Comparison of ENCODE assay signal across 27 cellular contexts in the genomic region with DNA sequence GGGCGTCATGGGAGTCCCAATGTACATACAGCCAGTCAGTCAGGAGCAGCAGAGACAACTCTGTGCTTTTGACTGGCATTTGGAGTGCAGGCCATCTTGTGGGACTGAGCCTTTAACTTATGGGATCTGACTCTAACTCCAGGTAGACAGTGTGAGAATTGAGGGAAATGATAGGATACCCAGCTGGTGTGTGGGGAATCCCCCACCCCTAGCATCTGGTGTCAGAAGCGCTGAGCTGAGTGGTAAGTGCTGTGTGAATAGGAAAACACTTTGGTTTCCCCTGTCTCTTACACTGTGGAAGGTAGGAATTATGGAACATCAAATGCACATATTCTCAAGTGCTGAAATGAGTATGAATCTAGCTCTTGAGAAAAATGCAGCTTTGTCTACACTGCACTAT.
"Had no signal": no experiment of that assay in that cellular context is flagged by ENCODE, and none has a peak within 500 bp of the region (broad histone marks: within the 10 kb centered on the region; RNA-seq: fewer than 3 reads in every experiment).

No MANE protein-coding gene starts in this region.

- H3K9me3 Mint-ChIP-seq: activated CD4-positive, alpha-beta T cell treated with anti-CD3 and anti-CD28 coated beads, Interleukin-2, amount 10 ng/mL, durations not matched to agents 7 days and 5 days; activated CD8-positive, alpha-beta T cell treated with anti-CD3 and anti-CD28 coated beads for 36 hours; activated naive CD4-positive, alpha-beta T cell treated with anti-CD3 and anti-CD28 coated beads, Interleukin-2, amount 50 U/mL, for 24 hours; activated T-cell treated with anti-CD3 and anti-CD28 coated beads, Interleukin-2, amount 50 U/mL, for 4 hours; activated T-helper 2 cell treated with anti-CD3 and anti-CD28 coated beads, Interferon-gamma antibody, Interleukin-2, Interleukin-4, amounts not matched to agents 10 μg/mL and 5 μg/mL and 100 μg/mL, durations not matched to agents 14 hours and 24 hours and 36 hours; central memory CD8-positive, alpha-beta T cell; natural killer cell treated with Interleukin-12 subunit alpha and Interleukin-12 subunit beta and Interleukin-15 and Interleukin-18, amount 100 ng/mL, for 72 hours; stimulated activated naive CD8-positive, alpha-beta T cell treated with anti-CD3 and anti-CD28 coated beads, Interleukin-15, Interleukin-2, amounts not matched to agents 100 ng/mL and 50 ng/mL, for 24 hours; type B pancreatic cell had no signal

- H3K27me3 Mint-ChIP-seq: activated CD4-positive, alpha-beta T cell treated with anti-CD3 and anti-CD28 coated beads, Interleukin-2, amount 10 ng/mL, durations not matched to agents 7 days and 5 days; activated CD8-positive, alpha-beta T cell treated with anti-CD3 and anti-CD28 coated beads for 36 hours; activated naive CD4-positive, alpha-beta T cell treated with anti-CD3 and anti-CD28 coated beads, Interleukin-2, amount 50 U/mL, for 24 hours; central memory CD8-positive, alpha-beta T cell; natural killer cell treated with Interleukin-12 subunit alpha and Interleukin-12 subunit beta and Interleukin-15 and Interleukin-18, amount 100 ng/mL, for 72 hours; progenitor cell of endocrine pancreas; stimulated activated naive CD8-positive, alpha-beta T cell treated with anti-CD3 and anti-CD28 coated beads, Interleukin-15, Interleukin-2, amounts not matched to agents 100 ng/mL and 50 ng/mL, for 24 hours; type B pancreatic cell had no signal

- H3K4me1 Mint-ChIP-seq: activated CD4-positive, alpha-beta T cell treated with anti-CD3 and anti-CD28 coated beads, Interleukin-2, amount 10 ng/mL, durations not matched to agents 7 days and 5 days; activated naive CD4-positive, alpha-beta T cell treated with anti-CD3 and anti-CD28 coated beads, Interleukin-2, amount 50 U/mL, for 24 hours; central memory CD8-positive, alpha-beta T cell had no signal

- H3K4me3 Mint-ChIP-seq: activated CD4-positive, alpha-beta T cell treated with anti-CD3 and anti-CD28 coated beads, Interleukin-2, amount 10 ng/mL, durations not matched to agents 7 days and 5 days; activated CD8-positive, alpha-beta T cell treated with anti-CD3 and anti-CD28 coated beads for 36 hours; activated naive CD4-positive, alpha-beta T cell treated with anti-CD3 and anti-CD28 coated beads, Interleukin-2, amount 50 U/mL, for 24 hours; activated T-cell treated with anti-CD3 and anti-CD28 coated beads, Interleukin-2, amount 50 U/mL, for 4 hours; central memory CD8-positive, alpha-beta T cell; natural killer cell treated with Interleukin-12 subunit alpha and Interleukin-12 subunit beta and Interleukin-15 and Interleukin-18, amount 100 ng/mL, for 72 hours; stimulated activated naive CD8-positive, alpha-beta T cell treated with anti-CD3 and anti-CD28 coated beads, Interleukin-15, Interleukin-2, amounts not matched to agents 100 ng/mL and 50 ng/mL, for 24 hours; type B pancreatic cell had no signal

- ATAC-seq: activated CD8-positive, alpha-beta T cell treated with anti-CD3 and anti-CD28 coated beads for 36 hours; activated T-cell treated with anti-CD3 and anti-CD28 coated beads, Interleukin-2, amount 50 U/mL, for 4 hours; gastrocnemius medialis; mucosa of descending colon; natural killer cell treated with Interleukin-12 subunit alpha and Interleukin-12 subunit beta and Interleukin-15 and Interleukin-18, amount 100 ng/mL, for 72 hours; right lobe of liver had no signal

- H3K36me3 ChIP-seq: gastrocnemius medialis, ovary, uterus had no signal

- H3K27me3 ChIP-seq: gastrocnemius medialis, ovary, right lobe of liver, uterus had no signal

- DNase-seq: activated CD4-positive, alpha-beta T cell treated with anti-CD3 and anti-CD28 coated beads, Interleukin-2, amount 10 ng/mL, durations not matched to agents 7 days and 5 days; activated CD4-positive, CD25-positive, alpha-beta regulatory T cell treated with anti-CD3 and anti-CD28 coated beads, Interleukin-2, amount 50 U/mL, for 72 hours; activated CD8-positive, alpha-beta T cell treated with anti-CD3 and anti-CD28 coated beads for 36 hours; activated T-cell treated with anti-CD3 and anti-CD28 coated beads, Interleukin-2, amount 50 U/mL, for 4 hours; anterior cingulate cortex; effector memory CD4-positive, alpha-beta T cell; erythroblast; gastrocnemius medialis; glutamatergic neuron; islet precursor cell; left ventricle myocardium inferior; mucosa of descending colon; ovary; right lobe of liver; stimulated activated CD4-positive, alpha-beta T cell treated with anti-CD3 and anti-CD28 coated beads, Interleukin-2, amount 100 ng/mL, for 48 hours; substantia nigra; T-helper 9 cell; uterus had no signal

- H3K27ac Mint-ChIP-seq: activated CD4-positive, alpha-beta T cell treated with anti-CD3 and anti-CD28 coated beads, Interleukin-2, amount 10 ng/mL, durations not matched to agents 7 days and 5 days; activated CD8-positive, alpha-beta T cell treated with anti-CD3 and anti-CD28 coated beads for 36 hours; activated naive CD4-positive, alpha-beta T cell treated with anti-CD3 and anti-CD28 coated beads, Interleukin-2, amount 50 U/mL, for 24 hours; activated T-helper 2 cell treated with anti-CD3 and anti-CD28 coated beads, Interferon-gamma antibody, Interleukin-2, Interleukin-4, amounts not matched to agents 10 μg/mL and 5 μg/mL and 100 μg/mL, durations not matched to agents 14 hours and 24 hours and 36 hours; natural killer cell treated with Interleukin-12 subunit alpha and Interleukin-12 subunit beta and Interleukin-15 and Interleukin-18, amount 100 ng/mL, for 72 hours; progenitor cell of endocrine pancreas; stimulated activated naive CD8-positive, alpha-beta T cell treated with anti-CD3 and anti-CD28 coated beads, Interleukin-15, Interleukin-2, amounts not matched to agents 100 ng/mL and 50 ng/mL, for 24 hours; type B pancreatic cell had no signal

- H3K4me1 ChIP-seq: left ventricle myocardium inferior, right lobe of liver, uterus had no signal

- H3K27ac ChIP-seq: gastrocnemius medialis, left ventricle myocardium inferior, ovary, right lobe of liver, uterus, VCaP had no signal

- H3K4me3 ChIP-seq: gastrocnemius medialis, left ventricle myocardium inferior, lung, mucosa of descending colon, ovary, right lobe of liver, uterus had no signal
